7 cellular contexts compared by ENCODE assay signal in the genomic region with DNA sequence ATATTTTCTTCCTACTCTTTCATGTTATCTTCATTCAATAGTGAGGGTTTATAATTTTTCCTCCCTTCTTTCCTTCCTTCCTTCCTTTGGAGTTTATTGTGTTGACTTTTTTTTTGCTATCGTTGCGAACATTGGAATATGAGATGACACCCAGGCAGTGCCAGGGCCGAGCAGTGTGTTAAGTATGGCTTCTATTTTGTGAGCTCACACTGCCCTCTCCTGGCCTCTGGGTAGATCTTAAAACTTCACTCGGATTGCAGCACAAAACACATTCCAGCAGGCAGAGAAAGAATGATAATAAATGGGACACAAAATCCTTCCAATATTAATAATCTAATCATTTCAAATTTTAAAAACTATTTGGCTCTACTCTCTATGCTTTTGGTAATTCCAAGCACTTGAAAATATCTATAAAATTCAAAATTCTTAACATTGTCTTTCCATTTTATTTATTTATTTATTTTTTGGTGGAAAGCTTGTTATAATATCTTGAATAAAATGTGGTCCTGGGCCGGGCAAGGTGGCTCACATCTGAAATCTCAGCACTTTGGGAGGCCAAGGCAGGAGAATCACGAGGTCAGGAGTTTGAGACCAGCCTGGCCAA.
A peak's percentile ranks its signal among the peaks of the same experiment; 100 is the strongest.
DNase-seq lines count a peak whose midpoint lies in the region; ATAC-seq, FAIRE-seq and TF ChIP-seq lines count a peak whose summit lies in the region.

No MANE protein-coding gene starts in this region.

- ATAC-seq in HG03280 (IDR thresholded peaks at IDR 0.05; ENCODE audit: unreplicated experiment), result peak; percentile 79

- TF ChIP-seq POLR2A in GM12892 (IDR thresholded peaks at IDR 0.05; ENCODE audit: low read depth, low read length), result no peak

- peak; percentile 92 for FAIRE-seq in GM12892 (lab: Jason Lieb, UNC)

- DNase-seq in GM12892 (ENCODE audit: insufficient read length), result no peak
- DNase-seq in NCI-H524 (lab: John Stamatoyannopoulos, UW), result peak; percentile 82 to 84
- DNase-seq in activated CD4-positive, alpha-beta T cell treated with anti-CD3 and anti-CD28 coated beads, Interleukin-2, amount 50 U/mL, for 1 hour, result peak; percentile 59
- DNase-seq in ecto neural progenitor cell (ENCODE audit: low spot score), result peak; percentile 68
- peak; percentile 95 for DNase-seq in medulla oblongata (ENCODE audit: extremely low spot score)
- peak; percentile 30 to 34 for DNase-seq in stimulated activated CD8-positive, alpha-beta memory T cell treated with anti-CD3 and anti-CD28 coated beads, Interleukin-15, amount 100 ng/mL, for 48 hours (ENCODE audit: low read depth in 2 of 2)
